ENCODE assay signal across 12 cellular contexts in genomic region chr6:36290668-36291620, GRCh38. TPM values are rescaled to one million over a fixed set of nuclear protein-coding genes. Genes with fewer than 3 reads are reported as not detected.
DNase-seq lines count a peak whose midpoint lies in the region; ATAC-seq and TF ChIP-seq lines count a peak whose summit lies in the region.
"Had no signal": no experiment of that assay in that cellular context is flagged by ENCODE, and none has a peak within 500 bp of the region (broad histone marks: within the 10 kb centered on the region; RNA-seq: fewer than 3 reads in every experiment).

No MANE protein-coding gene starts in this region.

- H3K9me3 ChIP-seq in HEK293 (ENCODE audit: control insufficient read depth, insufficient read depth, low read depth, low read length) (no peaks in the 10 kb centered on the region), PC-9 (ENCODE audit: insufficient read depth, low read depth) (no peaks in the 10 kb centered on the region)

- intact Hi-C loops in PC-9 (cut with micrococcal nuclease; ENCODE audit: unreplicated experiment): no loop called here
- intact Hi-C loops in dorsolateral prefrontal cortex (cut with DNase I): no loop called here

- H3K4me1 ChIP-seq in HEK293 (ENCODE audit: control insufficient read depth, insufficient read depth, low read length) (peaks cover 8% of the 10 kb centered on the region), PC-9 (replicated peaks; ENCODE audit: insufficient read depth) (peaks cover 62% of the 10 kb centered on the region)

- H3K27ac ChIP-seq in HEK293 (ENCODE audit: extremely low read depth, low read depth, low read length): no peak overlapping the region
- H3K27ac ChIP-seq in PC-9: peak overlapping the region; percentile 73
- H3K27ac ChIP-seq in dorsolateral prefrontal cortex: no peak overlapping the region

- no TSS peak for BruUV-seq in PC-9 (replicated peaks; lab: Mats Ljungman, UMichigan)

- peak overlapping the region; percentile 64 for H3K4me2 ChIP-seq in PC-9

- DNase-seq in PC-9 (peak; percentile 45 to 73), epithelial cell of esophagus (ENCODE audit: low read depth) (peak; percentile 17), omental fat pad (ENCODE audit: low spot score) (no peak), dorsolateral prefrontal cortex (no peak)
- DNase-seq: DMS79; hippocampal formation; naive thymus-derived CD8-positive, alpha-beta T cell; stimulated activated naive CD8-positive, alpha-beta T cell treated with anti-CD3 and anti-CD28 coated beads, Interleukin-15, amount 100 ng/mL, for 72 hours had no signal

- TF ChIP-seq CTCF in HEK293 (tag by site-specific recombination; IDR thresholded peaks at IDR 0.05) (no peak), PC-9 (conservative IDR thresholded peaks at IDR 0.05) (no peak), epithelial cell of esophagus (IDR thresholded peaks at IDR 0.05; ENCODE audit: insufficient read depth, low read depth, low read length, missing control alignments) (no peak), omental fat pad (IDR thresholded peaks at IDR 0.05) (no peak), dorsolateral prefrontal cortex (IDR thresholded peaks at IDR 0.05 in 54 of 56, conservative IDR thresholded peaks at IDR 0.05 in 2 of 56; ENCODE audit: low read depth in 1 of 56, partially characterized antibody in 56 of 56) (no peak)

- ATAC-seq in omental fat pad (ENCODE audit: low FRiP score): peak; percentile 48
- no peak for ATAC-seq in GM19035 (IDR thresholded peaks at IDR 0.05; ENCODE audit: unreplicated experiment)
- ATAC-seq in HG03039 (IDR thresholded peaks at IDR 0.05; ENCODE audit: unreplicated experiment): no peak
- no peak for ATAC-seq in GM18858 (IDR thresholded peaks at IDR 0.05; ENCODE audit: unreplicated experiment)
- ATAC-seq: naive thymus-derived CD8-positive, alpha-beta T cell; stimulated activated naive CD8-positive, alpha-beta T cell treated with anti-CD3 and anti-CD28 coated beads, Interleukin-15, amount 100 ng/mL, for 72 hours had no signal

- peaks cover 33% of the 10 kb centered on the region for H3F3A ChIP-seq in PC-9 (ENCODE audit: insufficient read depth, low read depth)

- CTCF ChIA-PET in HEK293 (lab: Yijun Ruan, JAX): interaction anchor here (0.6 to 11.4 kb wide), 6 partner anchors 12 to 196 kb away, joined by 3 to 142 read pairs (median 3); no protein-coding TSS in a partner anchor
- CTCF ChIA-PET in PC-9 (lab: Charles Lee): no interaction called here

- H3K27me3 ChIP-seq in PC-9 (ENCODE audit: insufficient read depth, low read depth) (no peaks in the 10 kb centered on the region), dorsolateral prefrontal cortex (peaks cover 0 to 5% (median 0%) of the 10 kb centered on the region in 45 donors)

- POLR2A ChIA-PET in HEK293 (lab: Yijun Ruan, JAX): no interaction called here
- POLR2A ChIA-PET in PC-9 (lab: Charles Lee; ENCODE audit: unreplicated experiment): no interaction called here

- H3K79me2 ChIP-seq in PC-9 (ENCODE audit: low read depth): no peaks in the 10 kb centered on the region

- H3K4me3 ChIP-seq in HEK293 (ENCODE audit: low read depth, low read length) (no peak overlapping the region), PC-9 (no peak overlapping the region), epithelial cell of esophagus (ENCODE audit: low read length) (no peak overlapping the region), dorsolateral prefrontal cortex (no peak overlapping the region)

- no peaks in the 10 kb centered on the region for H3K36me3 ChIP-seq in HEK293 (ENCODE audit: control insufficient read depth in 2 of 2, insufficient read depth in 1 of 2, low read length in 2 of 2)
- no peaks in the 10 kb centered on the region for H3K36me3 ChIP-seq in PC-9 (ENCODE audit: low read depth)

- no peaks in the 10 kb centered on the region for H3K9me2 ChIP-seq in PC-9 (ENCODE audit: insufficient read depth)

- no peaks in the 10 kb centered on the region for H4K20me1 ChIP-seq in PC-9 (ENCODE audit: insufficient read depth)

- no peak overlapping the region for H2AFZ ChIP-seq in PC-9

TF ChIP-seq in HEK293, 187 proteins besides CTCF, POLR2A, EP300 and RAD21:
- no peak for TF ChIP-seq TRIM28 (IDR thresholded peaks at IDR 0.05; ENCODE audit: borderline replicate concordance, low read length)
- no peak for TF ChIP-seq ZNF2 (tag by site-specific recombination; IDR thresholded peaks at IDR 0.05)
- no peak for TF ChIP-seq ZNF677 (tag by site-specific recombination; IDR thresholded peaks at IDR 0.05)
- no peak for TF ChIP-seq ZNF549 (tag by site-specific recombination; IDR thresholded peaks at IDR 0.05)
- TF ChIP-seq ZNF146 (tag by site-specific recombination; IDR thresholded peaks at IDR 0.05): no peak
- peak; percentile 88 for TF ChIP-seq ZFHX2 (tag by site-specific recombination; conservative IDR thresholded peaks at IDR 0.05)
- no peak for TF ChIP-seq ZBTB21 (tag by site-specific recombination; IDR thresholded peaks at IDR 0.05)
- peak; percentile 84 for TF ChIP-seq EGR2 (tag by site-specific recombination; IDR thresholded peaks at IDR 0.05; ENCODE audit: low read depth)
- TF ChIP-seq KLF1 (tag by site-specific recombination; IDR thresholded peaks at IDR 0.05): no peak
- no peak for TF ChIP-seq HIC1 (tag by site-specific recombination; IDR thresholded peaks at IDR 0.05)
- TF ChIP-seq ZNF544 (tag by site-specific recombination; IDR thresholded peaks at IDR 0.05): no peak
- TF ChIP-seq, protein P1, sequence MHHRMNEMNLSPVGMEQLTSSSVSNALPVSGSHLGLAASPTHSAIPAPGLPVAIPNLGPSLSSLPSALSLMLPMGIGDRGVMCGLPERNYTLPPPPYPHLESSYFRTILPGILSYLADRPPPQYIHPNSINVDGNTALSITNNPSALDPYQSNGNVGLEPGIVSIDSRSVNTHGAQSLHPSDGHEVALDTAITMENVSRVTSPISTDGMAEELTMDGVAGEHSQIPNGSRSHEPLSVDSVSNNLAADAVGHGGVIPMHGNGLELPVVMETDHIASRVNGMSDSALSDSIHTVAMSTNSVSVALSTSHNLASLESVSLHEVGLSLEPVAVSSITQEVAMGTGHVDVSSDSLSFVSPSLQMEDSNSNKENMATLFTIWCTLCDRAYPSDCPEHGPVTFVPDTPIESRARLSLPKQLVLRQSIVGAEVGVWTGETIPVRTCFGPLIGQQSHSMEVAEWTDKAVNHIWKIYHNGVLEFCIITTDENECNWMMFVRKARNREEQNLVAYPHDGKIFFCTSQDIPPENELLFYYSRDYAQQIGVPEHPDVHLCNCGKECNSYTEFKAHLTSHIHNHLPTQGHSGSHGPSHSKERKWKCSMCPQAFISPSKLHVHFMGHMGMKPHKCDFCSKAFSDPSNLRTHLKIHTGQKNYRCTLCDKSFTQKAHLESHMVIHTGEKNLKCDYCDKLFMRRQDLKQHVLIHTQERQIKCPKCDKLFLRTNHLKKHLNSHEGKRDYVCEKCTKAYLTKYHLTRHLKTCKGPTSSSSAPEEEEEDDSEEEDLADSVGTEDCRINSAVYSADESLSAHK (tag by site-specific recombination; IDR thresholded peaks at IDR 0.05): no peak
TF ChIP-seq in HEK293: peak in this region for 2.

RNA-seq across cellular contexts. Expression of gene PNPLA1, which starts 21.1 kb away (rescaled TPM):
- total RNA-seq in PC-9 (2021) (0.17 TPM in 1 of 2 replicates, not detected in the other), omental fat pad (under 1 TPM in 1 of 4 donors, not detected in 3; 0.37 TPM), dorsolateral prefrontal cortex (1 to 10 TPM in 3 of 120 experiments, under 1 TPM in 75, not detected in 42; 0.21 to 1.8 (median 0.46) TPM)
- total RNA-seq: naive thymus-derived CD8-positive, alpha-beta T cell had no signal

RNA-seq across cellular contexts. Expression of gene BNIP5, which starts 45.7 kb away (rescaled TPM):
- not detected in 2 replicates for total RNA-seq in PC-9 (2021)
- not detected for total RNA-seq in omental fat pad
- total RNA-seq in dorsolateral prefrontal cortex: under 1 TPM in 42 of 120 experiments, not detected in 78; 0.10 to 0.56 (median 0.18) TPM
- total RNA-seq: naive thymus-derived CD8-positive, alpha-beta T cell had no signal

Comparison
In these comparisons a context has a peak if more than half of its experiments do, and no peak if none do; other contexts are left out.
1. DNase-seq: peak in PC-9 (2 of 2) and epithelial cell of esophagus (single experiment); none in omental fat pad (single experiment) and dorsolateral prefrontal cortex (0 of 10).